Comparison of ENCODE assay signal across 27 cellular contexts in genomic region chr7:102094311-102094710, GRCh38.
DNase-seq lines count a peak whose midpoint lies in the region; ATAC-seq and TF ChIP-seq lines count a peak whose summit lies in the region.
"Had no signal": no experiment of that assay in that cellular context is flagged by ENCODE, and none has a peak within 500 bp of the region (broad histone marks: within the 10 kb centered on the region; RNA-seq: fewer than 3 reads in every experiment).

No MANE protein-coding gene starts in this region.

- H3K27me3 ChIP-seq in mammary epithelial cell (ENCODE audit: insufficient read depth, low read length) = no peaks in the 10 kb centered on the region
- H3K27me3 ChIP-seq: breast epithelium, neutrophil, right lobe of liver had no signal

- H3K9ac ChIP-seq in SK-N-MC (ENCODE audit: insufficient read length) = no peak overlapping the region
- no peak overlapping the region for H3K9ac ChIP-seq in mammary epithelial cell (ENCODE audit: insufficient read depth, low read length)
- H3K9ac ChIP-seq: GM23248 had no signal

- dilution Hi-C loops in mammary epithelial cell (cut with HindIII; ENCODE audit: low sequenced_read_pairs) = loop anchor here (5.0 kb wide), 1 partner anchor 47 kb away; no protein-coding TSS in a partner anchor

- CTCF ChIA-PET in mammary epithelial cell (lab: Charles Lee; ENCODE audit: low non-redundant PET) = no interaction called here

- H3K36me3 ChIP-seq in SK-N-MC (ENCODE audit: insufficient read depth, low read length) (no peaks in the 10 kb centered on the region), mammary epithelial cell (ENCODE audit: insufficient read depth, low read length) (no peaks in the 10 kb centered on the region)
- H3K36me3 ChIP-seq: breast epithelium had no signal

- 98% methylated on average over 5 of the region's 5 CpGs for WGBS in mammary epithelial cell (ENCODE audit: low coverage, missing lambda C conversion rate)

- H3K4me1 ChIP-seq in mammary epithelial cell (ENCODE audit: insufficient read depth, low read length) = no peaks in the 10 kb centered on the region
- H3K4me1 ChIP-seq: breast epithelium had no signal

- H3K4me2 ChIP-seq in mammary epithelial cell (ENCODE audit: insufficient read depth, low read depth, low read length) = no peak overlapping the region

- H3K4me3 ChIP-seq in SK-N-MC (0 out of 2 replicates have a peak overlapping the region, but pooled peaks have one; percentile 12), fibroblast of villous mesenchyme (ENCODE audit: low read depth, low read length) (no peak overlapping the region), coronary artery (no peak overlapping the region), mammary epithelial cell (replicated peaks in 1 of 3; ENCODE audit: insufficient read depth in 1 of 3, low read depth in 2 of 3, low read length in 3 of 3) (no peak overlapping the region)
- H3K4me3 ChIP-seq: breast epithelium, GM23248, right lobe of liver had no signal

- TF ChIP-seq CTCF in fibroblast of villous mesenchyme (IDR thresholded peaks at IDR 0.05; ENCODE audit: insufficient read depth, low read depth, low read length) (no peak), coronary artery (IDR thresholded peaks at IDR 0.05) (no peak), mammary epithelial cell (conservative IDR thresholded peaks at IDR 0.05 in 1 of 2, IDR thresholded peaks at IDR 0.05 in 1 of 2; ENCODE audit: extremely low read depth in 1 of 2, insufficient read depth in 1 of 2, low read depth in 1 of 2, low read length in 2 of 2) (no peak)

- in situ Hi-C loops in mammary epithelial cell (cut with MboI; ENCODE audit: low sequenced_read_pairs in 2 of 2) = no loop called here

- H3K9me3 ChIP-seq in SK-N-MC (ENCODE audit: low read depth, low read length) = no peaks in the 10 kb centered on the region
- H3K9me3 ChIP-seq in mammary epithelial cell (replicated peaks; ENCODE audit: insufficient read depth, low read length) = no peaks in the 10 kb centered on the region
- H3K9me3 ChIP-seq: neutrophil, right lobe of liver had no signal

- no peak overlapping the region for H2AFZ ChIP-seq in mammary epithelial cell (ENCODE audit: low read depth, low read length)
- H2AFZ ChIP-seq: GM23248 had no signal

- no peaks in the 10 kb centered on the region for H3K79me2 ChIP-seq in mammary epithelial cell (ENCODE audit: insufficient read depth, low read length)

- H3K27ac ChIP-seq in SK-N-MC (no peak overlapping the region), coronary artery (no peak overlapping the region), mammary epithelial cell (ENCODE audit: insufficient read depth, low read depth, low read length) (no peak overlapping the region)
- H3K27ac ChIP-seq: breast epithelium, GM23248, neutrophil, right lobe of liver had no signal

- BruUV-seq in mammary epithelial cell (replicated peaks; lab: Mats Ljungman, UMichigan) = no TSS peak

- no peaks in the 10 kb centered on the region for H4K20me1 ChIP-seq in mammary epithelial cell (ENCODE audit: insufficient read depth, low read length)

- peak; percentile 65 for DNase-seq in GM03348 (ENCODE audit: low spot score)
- no peak for DNase-seq in SK-N-MC (ENCODE audit: low read depth, low spot score)
- DNase-seq in fibroblast of villous mesenchyme (ENCODE audit: low read depth) = peak; percentile 76
- no peak for DNase-seq in coronary artery (ENCODE audit: low spot score)
- DNase-seq in mammary epithelial cell = no peak
- no peak for DNase-seq in AG08396 (ENCODE audit: low spot score)
- DNase-seq: activated B cell treated with CpG ODN at 0.5 μM for 24 hours; activated CD4-positive, alpha-beta T cell treated with anti-CD3 and anti-CD28 coated beads, Interleukin-2, amount 50 U/mL, for 4 hours; activated naive CD4-positive, alpha-beta T cell treated with anti-CD3 and anti-CD28 coated beads for 36 hours; activated T-cell treated with anti-CD3 and anti-CD28 coated beads, Interleukin-2, amount 50 U/mL, for 72 hours; amygdala; DMS79; effector memory CD4-positive, alpha-beta T cell; erythroblast; GM23248; mesenchymal stem cell; NCI-H1092 treated with DMSO at 0.1 percent for 48 hours; NCI-H2029; NCI-H526 treated with DMSO at 0.1 percent for 48 hours; stimulated activated CD4-positive, alpha-beta T cell treated with anti-CD3 and anti-CD28 coated beads, Interleukin-4, amount 100 ng/mL, for 4 hours; substantia nigra had no signal

- intact Hi-C loops in mammary epithelial cell (cut with micrococcal nuclease) = no loop called here

- no peak for ATAC-seq in GM21619 (IDR thresholded peaks at IDR 0.05; ENCODE audit: unreplicated experiment)
- ATAC-seq: activated T-cell treated with anti-CD3 and anti-CD28 coated beads, Interleukin-2, amount 50 U/mL, for 72 hours; left lobe of liver; right lobe of liver; stimulated activated memory B cell treated with anti-CD40 and anti-IgM and Interleukin-4, amounts not matched to agents 10 μg/mL and 1 μg/mL and 100 μg/mL, for 72 hours had no signal

Comparison
In these comparisons a context has a peak if more than half of its experiments do, and no peak if none do; other contexts are left out.
1. DNase-seq: peak in GM03348 (single experiment) and fibroblast of villous mesenchyme (single experiment); none in SK-N-MC (single experiment), coronary artery (single experiment), mammary epithelial cell (single experiment) and AG08396 (single experiment).